8 cellular contexts compared by ENCODE assay signal in the genomic region with DNA sequence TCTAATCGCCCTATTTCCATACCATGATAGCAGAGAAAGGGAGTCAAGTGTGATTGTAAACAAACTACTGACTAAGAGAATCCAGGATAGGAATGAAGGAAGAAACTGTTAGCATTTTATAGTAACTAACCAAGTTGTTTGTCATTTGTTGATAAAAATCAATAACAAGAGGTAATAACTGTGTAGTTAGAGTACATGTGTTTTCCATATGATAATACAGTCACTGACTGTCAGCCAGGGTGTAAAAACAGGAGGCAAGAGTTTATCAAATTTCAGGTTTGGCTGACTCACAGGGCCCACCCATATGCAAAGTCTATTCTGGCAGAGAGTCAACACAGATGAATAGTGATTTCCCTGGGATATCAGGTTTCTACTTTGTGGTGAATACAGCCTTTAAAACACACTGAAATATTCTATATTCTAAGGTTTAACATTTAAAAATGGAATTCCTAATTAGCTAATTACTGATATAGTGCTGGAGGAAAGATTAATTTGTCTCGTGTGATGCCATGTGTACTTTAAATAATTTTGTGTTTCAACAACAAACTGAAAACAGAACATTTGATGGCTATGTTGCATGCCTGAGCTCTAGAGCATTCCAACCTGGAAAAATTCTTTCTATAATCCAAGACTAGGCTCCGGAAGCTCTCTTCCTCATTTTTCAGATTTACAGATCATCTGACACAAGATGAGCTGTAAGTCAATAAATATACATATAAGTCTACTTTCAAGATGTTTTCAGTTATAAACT. TPM values are rescaled to one million over a fixed set of nuclear protein-coding genes. Genes with fewer than 3 reads are reported as not detected.
A peak's percentile ranks its signal among the peaks of the same experiment; 100 is the strongest.
DNase-seq lines count a peak whose midpoint lies in the region; ATAC-seq, FAIRE-seq and TF ChIP-seq lines count a peak whose summit lies in the region.

No MANE protein-coding gene starts in this region.

- H3K4me1 ChIP-seq in BE2C (no peaks in the 10 kb centered on the region), foreskin keratinocyte (peaks cover 22% of the 10 kb centered on the region)

- TF ChIP-seq CTCF in BE2C (IDR thresholded peaks at IDR 0.05; ENCODE audit: low read depth, low read length) (no peak), foreskin keratinocyte (conservative IDR thresholded peaks at IDR 0.05) (no peak)

- ATAC-seq in foreskin keratinocyte (peak; percentile 92), HG02588 (IDR thresholded peaks at IDR 0.05; ENCODE audit: unreplicated experiment) (no peak)

- DNase-seq in BE2C: peak; percentile 18
- peak; percentile 62 for DNase-seq in HTR-8/SVneo (ENCODE audit: insufficient read length, low spot score)
- peak; percentile 16 to 32 for DNase-seq in SHP77 (lab: John Stamatoyannopoulos, UW)
- DNase-seq in foreskin keratinocyte: peak; percentile 69 to 87
- no peak for DNase-seq in T-helper 2 cell
- DNase-seq in HuH-7 (ENCODE audit: low spot score): no peak
- no peak for DNase-seq in 8988T

- no peaks in the 10 kb centered on the region for H3K9me3 ChIP-seq in BE2C

- H3K27me3 ChIP-seq in BE2C (peaks cover 2% of the 10 kb centered on the region), foreskin keratinocyte (no peaks in the 10 kb centered on the region)

- H3K36me3 ChIP-seq in BE2C: no peaks in the 10 kb centered on the region

- no peak for FAIRE-seq in HTR-8/SVneo (lab: Jason Lieb, UNC)

- peak overlapping the region; percentile 79 for H3K27ac ChIP-seq in foreskin keratinocyte

- H3K4me3 ChIP-seq in BE2C (ENCODE audit: low read depth, low read length): no peak overlapping the region

RNA-seq across cellular contexts. Expression of gene FOXO1, which starts 6.0 kb away (rescaled TPM):
- 0.09 TPM for polyA plus RNA-seq in BE2C (2012; ENCODE audit: insufficient read depth, insufficient read length, low read depth)
- total RNA-seq in foreskin keratinocyte: 7.8 and 8.7 TPM in 2 replicates
- 2.3 and 2.4 TPM in 2 replicates for polyA plus RNA-seq in foreskin keratinocyte

Comparison
In these comparisons a context has a peak if more than half of its experiments do, and no peak if none do; other contexts are left out.
1. DNase-seq: peak in BE2C (single experiment), HTR-8/SVneo (single experiment), SHP77 (2 of 2) and foreskin keratinocyte (2 of 2); none in T-helper 2 cell (0 of 5), HuH-7 (single experiment) and 8988T (single experiment).